Comparison of ENCODE assay signal across 18 cellular contexts in genomic region chr5:108564441-108564840, GRCh38.
"Had no signal": no experiment of that assay in that cellular context is flagged by ENCODE, and none has a peak within 500 bp of the region (broad histone marks: within the 10 kb centered on the region; RNA-seq: fewer than 3 reads in every experiment).

No MANE protein-coding gene starts in this region.

- H3K4me3 Mint-ChIP-seq: T-cell had no signal

- H3K9ac ChIP-seq: SK-N-SH had no signal

- ATAC-seq: T-cell had no signal

- H3K9me3 ChIP-seq: SK-N-SH had no signal

- H3K4me2 ChIP-seq: SK-N-SH had no signal

- H3K9me3 Mint-ChIP-seq: T-cell had no signal

- H3K4me1 Mint-ChIP-seq: T-cell had no signal

- H3K36me3 Mint-ChIP-seq: T-cell had no signal

- H3K27ac Mint-ChIP-seq: T-cell had no signal

- DNase-seq: KBM-7, NCI-H1092, NCI-H1105 treated with DMSO at 0.1 percent for 48 hours, NCI-H1417 treated with DMSO at 0.1 percent for 48 hours, NCI-H146, NCI-H1694 treated with DMSO at 0.1 percent for 48 hours, NCI-H1930, NCI-H2081, NCI-H2107, NCI-H2227 treated with DMSO at 0.1 percent for 48 hours, NCI-H524, NCI-H526 treated with DMSO at 0.1 percent for 48 hours, NCI-H748 treated with DMSO at 0.1 percent for 48 hours, RPMI8226, SHP77, SK-N-SH, SW 1271, T-cell had no signal
